In the genomic region with DNA sequence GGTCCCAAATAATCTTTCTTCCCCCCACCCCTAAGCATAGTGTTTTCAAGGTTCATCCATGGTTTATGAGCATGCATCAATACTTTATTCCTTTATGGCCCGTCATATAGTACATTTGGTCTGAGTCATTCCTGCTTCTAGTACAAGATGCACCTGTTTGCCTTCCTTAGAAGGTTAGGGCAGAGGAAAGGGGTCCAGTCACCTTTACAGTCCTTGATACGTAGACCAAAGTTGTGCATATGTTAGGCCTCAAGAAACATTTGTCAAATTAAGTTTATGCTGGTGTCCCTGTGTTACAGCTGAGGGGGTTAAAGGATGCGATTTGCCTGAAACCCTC, we compare ENCODE assay signal across 8 cellular contexts. TPM values are rescaled to one million over a fixed set of nuclear protein-coding genes. Genes with fewer than 3 reads are reported as not detected.
A peak's percentile ranks its signal among the peaks of the same experiment; 100 is the strongest.
DNase-seq lines count a peak whose midpoint lies in the region; ATAC-seq, FAIRE-seq and TF ChIP-seq lines count a peak whose summit lies in the region.

No MANE protein-coding gene starts in this region.

- intact Hi-C loops in CD4-positive, alpha-beta memory T cell (cut with micrococcal nuclease) = loop anchor here (1.0 to 10.0 kb wide), 2 partner anchors 298 to 420 kb away; a partner anchor contains a TSS

- no peak for DNase-seq in CD4-positive, alpha-beta memory T cell
- DNase-seq in OCI-M1 (lab: John Stamatoyannopoulos, UW) = peak; percentile 42
- DNase-seq in endodermal cell = no peak
- no peak for DNase-seq in osteoblast (ENCODE audit: insufficient read length, low spot score, missing footprints)
- DNase-seq in RCC 7860 (ENCODE audit: low spot score) = no peak
- no peak for DNase-seq in cerebellum (ENCODE audit: low spot score)

- 93 to 100% methylated on average over 3 of the region's 3 CpGs for WGBS in endodermal cell (ENCODE audit: insufficient coverage in 1 of 2, insufficient read length in 1 of 2), 2 experiments

- peaks cover 6 to 33% of the 10 kb centered on the region in 2 donors for H3K36me3 Mint-ChIP-seq in CD4-positive, alpha-beta memory T cell
- no peaks in the 10 kb centered on the region for H3K36me3 Mint-ChIP-seq in endodermal cell (ENCODE audit: low read depth)

- no peak for TF ChIP-seq CTCF in endodermal cell (conservative IDR thresholded peaks at IDR 0.05)
- TF ChIP-seq CTCF in osteoblast (IDR thresholded peaks at IDR 0.05; ENCODE audit: extremely low read depth, low read depth, low read length) = no peak

- H3K4me1 ChIP-seq in CD4-positive, alpha-beta memory T cell (ENCODE audit: insufficient read depth, low read length) = peaks cover 43% of the 10 kb centered on the region
- H3K4me1 ChIP-seq in endodermal cell (ENCODE audit: control insufficient read depth, insufficient read depth, low read length) = peaks cover 9% of the 10 kb centered on the region
- H3K4me1 ChIP-seq in osteoblast (ENCODE audit: insufficient read depth, low read length) = peaks cover 18% of the 10 kb centered on the region

- H3K4me3 ChIP-seq in CD4-positive, alpha-beta memory T cell (ENCODE audit: low read length in 2 of 2) = peak overlapping the region; percentile 40 to 96
- peak overlapping the region; percentile 93 for H3K4me3 ChIP-seq in endodermal cell (ENCODE audit: low read length)
- peak overlapping the region; percentile 98 for H3K4me3 ChIP-seq in osteoblast (ENCODE audit: insufficient read depth, low read length)

- H3K4me1 Mint-ChIP-seq in CD4-positive, alpha-beta memory T cell = peaks cover 30 to 60% (median 41%) of the 10 kb centered on the region in 4 donors
- peaks cover 15% of the 10 kb centered on the region for H3K4me1 Mint-ChIP-seq in endodermal cell

- no peak for FAIRE-seq in RCC 7860 (lab: Jason Lieb, UNC)

- H3K4me2 ChIP-seq in osteoblast (ENCODE audit: insufficient read depth, low read length) = peak overlapping the region; percentile 97

- H3K36me3 ChIP-seq in CD4-positive, alpha-beta memory T cell (ENCODE audit: insufficient read depth, low read length) = no peaks in the 10 kb centered on the region
- H3K36me3 ChIP-seq in endodermal cell (ENCODE audit: control insufficient read depth, insufficient read depth, low read length) (no peaks in the 10 kb centered on the region), osteoblast (ENCODE audit: insufficient read depth, low read length) (peaks cover 2% of the 10 kb centered on the region)

- peaks cover 44% of the 10 kb centered on the region for H3K79me2 ChIP-seq in osteoblast (ENCODE audit: insufficient read depth, low read length)

- H4K20me1 ChIP-seq in osteoblast (ENCODE audit: insufficient read depth, low read length) = peaks cover 27% of the 10 kb centered on the region

- peak overlapping the region; percentile 100 for H3K27ac ChIP-seq in CD4-positive, alpha-beta memory T cell (ENCODE audit: low read depth, low read length)
- H3K27ac ChIP-seq in endodermal cell (ENCODE audit: low read depth, low read length) = peak overlapping the region; percentile 98
- peak overlapping the region; percentile 98 for H3K27ac ChIP-seq in osteoblast (ENCODE audit: low read depth, low read length)

- no peaks in the 10 kb centered on the region for H3K27me3 ChIP-seq in CD4-positive, alpha-beta memory T cell (ENCODE audit: insufficient read depth, low read length)
- H3K27me3 ChIP-seq in endodermal cell (ENCODE audit: control insufficient read depth, insufficient read depth, low read length, poor library complexity, severe bottlenecking) (no peaks in the 10 kb centered on the region), osteoblast (ENCODE audit: insufficient read depth, low read length) (no peaks in the 10 kb centered on the region)

- POLR2A ChIA-PET in CD4-positive, alpha-beta memory T cell (lab: Charles Lee; ENCODE audit: partially characterized antibody) = interaction anchor here (0.9 to 3.6 kb wide), 17 partner anchors 9 to 795 kb away, joined by 3 to 121 read pairs (median 8); a partner anchor contains a TSS

- peak overlapping the region; percentile 100 for H3K27ac Mint-ChIP-seq in CD4-positive, alpha-beta memory T cell
- peak overlapping the region; percentile 99 for H3K27ac Mint-ChIP-seq in endodermal cell

- H2AFZ ChIP-seq in osteoblast (ENCODE audit: low read length) = peak overlapping the region; percentile 93

- H3K9me3 Mint-ChIP-seq in CD4-positive, alpha-beta memory T cell = peaks cover 0 to 6% (median 0%) of the 10 kb centered on the region in 8 donors
- no peaks in the 10 kb centered on the region for H3K9me3 Mint-ChIP-seq in endodermal cell

- CTCF ChIA-PET in CD4-positive, alpha-beta memory T cell (lab: Charles Lee; ENCODE audit: partially characterized antibody) = interaction anchor here (1.0 to 1.3 kb wide), 2 partner anchors 30 to 105 kb away, joined by 3 read pairs; no protein-coding TSS in a partner anchor

- ATAC-seq in esophagus mucosa (no peak), HG02870 (IDR thresholded peaks at IDR 0.05; ENCODE audit: unreplicated experiment) (no peak)

- peak overlapping the region; percentile 99 to 100 (median 99) for H3K4me3 Mint-ChIP-seq in CD4-positive, alpha-beta memory T cell
- peak overlapping the region; percentile 92 for H3K4me3 Mint-ChIP-seq in endodermal cell

- H3K27me3 Mint-ChIP-seq in CD4-positive, alpha-beta memory T cell = no peaks in the 10 kb centered on the region
- H3K27me3 Mint-ChIP-seq in endodermal cell (ENCODE audit: insufficient read depth) = no peaks in the 10 kb centered on the region

- no peaks in the 10 kb centered on the region for H3K9me3 ChIP-seq in CD4-positive, alpha-beta memory T cell (ENCODE audit: control insufficient read depth in 1 of 2, low read length in 2 of 2)
- H3K9me3 ChIP-seq in endodermal cell (ENCODE audit: control insufficient read depth, low read length) (no peaks in the 10 kb centered on the region), osteoblast (ENCODE audit: low read depth, low read length) (no peaks in the 10 kb centered on the region)

- peak overlapping the region; percentile 99 for H3K9ac ChIP-seq in endodermal cell (ENCODE audit: extremely low read depth, low read length, poor library complexity, severe bottlenecking)

RNA-seq across cellular contexts. Expression of a gene that starts 1.4 kb away (rescaled TPM):
- total RNA-seq in CD4-positive, alpha-beta memory T cell = 10 to 100 TPM in 1 of 2 experiments, 1 to 10 TPM in 1; 9.0 to 10.5 TPM
- 10 to 100 TPM; 13.1 to 19.9 TPM for polyA plus RNA-seq in CD4-positive, alpha-beta memory T cell
- total RNA-seq in endodermal cell (1 to 10 TPM; 6.7 to 6.8 TPM), osteoblast (38.3 and 46.3 TPM in 2 replicates), esophagus mucosa (14.0 TPM), cerebellum (20.0 TPM)
- polyA plus RNA-seq in endodermal cell (2013, experiment 1 of 2) = 18.3 TPM
- polyA plus RNA-seq in endodermal cell (2013, experiment 2 of 2) = 15.6 TPM

RNA-seq across cellular contexts. Expression of a gene that starts 1.5 kb away (rescaled TPM):
- 100 to 1,000 TPM; 109 to 116 TPM for total RNA-seq in CD4-positive, alpha-beta memory T cell
- 1 to 10 TPM; 1.1 to 9.2 TPM for polyA plus RNA-seq in CD4-positive, alpha-beta memory T cell
- total RNA-seq in endodermal cell (10 to 100 TPM; 21.5 to 29.4 TPM), osteoblast (46.9 and 52.8 TPM in 2 replicates), esophagus mucosa (27.4 TPM), cerebellum (60.2 TPM)
- polyA plus RNA-seq in endodermal cell (2013, experiment 1 of 2) = 15.0 TPM
- polyA plus RNA-seq in endodermal cell (2013, experiment 2 of 2) = 14.1 TPM
